In genomic region chr16:82031116-82032084, GRCh38 we compare ENCODE assay signal across 9 cellular contexts. TPM values are rescaled to one million over a fixed set of nuclear protein-coding genes. Genes with fewer than 3 reads are reported as not detected.
DNase-seq lines count a peak whose midpoint lies in the region; ATAC-seq, FAIRE-seq and TF ChIP-seq lines count a peak whose summit lies in the region.
"Had no signal": no experiment of that assay in that cellular context is flagged by ENCODE, and none has a peak within 500 bp of the region (broad histone marks: within the 10 kb centered on the region; RNA-seq: fewer than 3 reads in every experiment).

No MANE protein-coding gene starts in this region.

- H3K27ac ChIP-seq in GM12878 (ENCODE audit: control insufficient read depth, insufficient read depth) (no peak overlapping the region), mesendoderm (ENCODE audit: low read depth, low read length) (no peak overlapping the region)

- no peak overlapping the region for H2BK120ac ChIP-seq in mesendoderm (ENCODE audit: low read depth, low read length)

- no peak overlapping the region for H3K23ac ChIP-seq in mesendoderm (ENCODE audit: low read length)

- H3K4me1 ChIP-seq in GM12878 (ENCODE audit: control insufficient read depth, insufficient read depth, low read length) = no peaks in the 10 kb centered on the region
- no peaks in the 10 kb centered on the region for H3K4me1 ChIP-seq in mesendoderm (ENCODE audit: control insufficient read depth, low read depth, low read length)

- no peak overlapping the region for H3K56ac ChIP-seq in mesendoderm (ENCODE audit: low read length)

- H4K20me1 ChIP-seq in GM12878 (ENCODE audit: control insufficient read depth, insufficient read depth) = no peaks in the 10 kb centered on the region

- no peak overlapping the region for H3K4me2 ChIP-seq in GM12878 (ENCODE audit: control insufficient read depth, insufficient read depth)
- no peak overlapping the region for H3K4me2 ChIP-seq in mesendoderm (ENCODE audit: low read length)

- SMC1A ChIA-PET in GM12878 (lab: Charles Lee; ENCODE audit: uncharacterized antibody, unreplicated experiment) = no interaction called here

- no peaks in the 10 kb centered on the region for H3K79me1 ChIP-seq in mesendoderm (ENCODE audit: low read length)

- WGBS in GM12878 (ENCODE audit: insufficient coverage, insufficient replicate concordance, low lambda C conversion rate, missing lambda C conversion rate) = 38% methylated on average over 13 of the region's 13 CpGs
- no CpG with 5 or more reads among the region's 13 CpGs for WGBS in mesendoderm (ENCODE audit: extremely low coverage, insufficient coverage, low lambda C conversion rate)

- peaks cover 0 to 3% of the 10 kb centered on the region in 2 experiments; a peak in 2 of 4 replicates for H3K27me3 ChIP-seq in GM12878 (replicated peaks in 1 of 2; ENCODE audit: control insufficient read depth in 2 of 2, insufficient read depth in 2 of 2, low read length in 1 of 2)
- H3K27me3 ChIP-seq in mesendoderm (ENCODE audit: insufficient read depth, low read length, poor library complexity) = no peaks in the 10 kb centered on the region

- no peak overlapping the region for H2AFZ ChIP-seq in GM12878 (ENCODE audit: control insufficient read depth, low read depth, low read length)

- H3K9ac ChIP-seq in GM12878 (ENCODE audit: control insufficient read depth, insufficient read depth, low read length) (no peak overlapping the region), mesendoderm (ENCODE audit: low read length) (no peak overlapping the region)

- TF ChIP-seq EP300 in GM12878 (IDR thresholded peaks at IDR 0.05; ENCODE audit: borderline replicate concordance in 1 of 2, control insufficient read depth in 1 of 2, low read depth in 2 of 2, low read length in 2 of 2) = no peak

- H3K79me2 ChIP-seq in GM12878 (ENCODE audit: control insufficient read depth, insufficient read depth, low read length) (no peaks in the 10 kb centered on the region), mesendoderm (ENCODE audit: control insufficient read depth, insufficient read depth, low read length) (no peaks in the 10 kb centered on the region)

- H3K4ac ChIP-seq in mesendoderm (ENCODE audit: low read depth, low read length) = no peak overlapping the region

- no peaks in the 10 kb centered on the region for H3K36me3 ChIP-seq in GM12878 (ENCODE audit: control insufficient read depth in 2 of 2, insufficient read depth in 2 of 2, low read length in 1 of 2)
- no peaks in the 10 kb centered on the region for H3K36me3 ChIP-seq in mesendoderm (ENCODE audit: control insufficient read depth, insufficient read depth, low read length)

- DNase-seq in GM10248 (ENCODE audit: extremely low spot score) = peak; percentile 43
- peak; percentile 20 for DNase-seq in NAMALWA (ENCODE audit: low spot score)
- DNase-seq in GM12878 (ENCODE audit: low read depth, low spot score) = no peak
- peak; percentile 64 for DNase-seq in mesendoderm
- DNase-seq in effector CD8-positive, alpha-beta T cell (lab: John Stamatoyannopoulos, UW) = no peak
- DNase-seq in T-helper 1 cell = no peak

- RAD21 ChIA-PET in GM12878 (lab: Charles Lee; ENCODE audit: unreplicated experiment) = interaction anchor here (1.7 kb wide), 1 partner anchor 199 kb away, joined by 5 read pairs; no protein-coding TSS in a partner anchor

- no peak overlapping the region for H3K18ac ChIP-seq in mesendoderm (ENCODE audit: low read length)

- H2AK5ac ChIP-seq in mesendoderm (ENCODE audit: low read length) = no peak overlapping the region

- H2BK15ac ChIP-seq in mesendoderm (replicated peaks; ENCODE audit: low read depth) = no peak overlapping the region

- BruUV-seq in GM12878 (replicated peaks; lab: Mats Ljungman, UMichigan) = no TSS peak

- POLR2A ChIA-PET in GM10248 (lab: Yijun Ruan, JAX) (no interaction called here), GM12878 (lab: Charles Lee) (no interaction called here)

- H4K8ac ChIP-seq in mesendoderm (ENCODE audit: low read depth, low read length) = no peak overlapping the region

- CTCF ChIA-PET in GM10248 (lab: Yijun Ruan, JAX) (interaction anchor here (0.6 to 2.9 kb wide), 6 partner anchors 9 to 199 kb away, joined by 3 to 13 read pairs (median 3); no protein-coding TSS in a partner anchor), GM12878 (lab: Yijun Ruan, JAX) (interaction anchor here (0.6 to 1.6 kb wide), 3 partner anchors 16 to 652 kb away, joined by 3 to 4 read pairs (median 4); no protein-coding TSS in a partner anchor)

- ATAC-seq in GM12878 (no peak), HG03045 (IDR thresholded peaks at IDR 0.05; ENCODE audit: unreplicated experiment) (no peak), GM19397 (IDR thresholded peaks at IDR 0.05; ENCODE audit: unreplicated experiment) (no peak)

- intact Hi-C loops in GM12878 (cut with micrococcal nuclease; ENCODE audit: unreplicated experiment) = loop anchor here (1.0 kb wide), 1 partner anchor 199 kb away; no protein-coding TSS in a partner anchor

- no peak overlapping the region for H2BK5ac ChIP-seq in mesendoderm (ENCODE audit: low read length)

- no peak overlapping the region for H4K5ac ChIP-seq in mesendoderm (ENCODE audit: low read length)

- in situ Hi-C loops in GM12878 (cut with MboI) = no loop called here

- TF ChIP-seq RAD21 in GM12878 (IDR thresholded peaks at IDR 0.05; ENCODE audit: insufficient read depth, low read depth, low read length) = peak; percentile 50

- no peak for TF ChIP-seq POLR2A in GM12878 (IDR thresholded peaks at IDR 0.05; ENCODE audit: low read depth, low read length)

- H3K4me3 ChIP-seq in GM12878 (no peak overlapping the region), mesendoderm (ENCODE audit: low read length) (no peak overlapping the region)

- FAIRE-seq in GM12878 (lab: Jason Lieb, UNC) = peak; percentile 7

- TF ChIP-seq CTCF in GM10248 (IDR thresholded peaks at IDR 0.05; ENCODE audit: control extremely low read depth, extremely low read depth, low read depth, missing control alignments) (no peak), GM12878 (IDR thresholded peaks at IDR 0.05 in 2 of 3, conservative IDR thresholded peaks at IDR 0.05 in 1 of 3; ENCODE audit: control insufficient read depth in 2 of 3, extremely low read depth in 1 of 3, insufficient read depth in 1 of 3, low read depth in 3 of 3, low read length in 3 of 3) (peak; percentile 30 to 43 (median 41); a peak in 5 of 6 replicates)

- H3K9me3 ChIP-seq in GM12878 (replicated peaks; ENCODE audit: control insufficient read depth, insufficient read depth, low read length) = no peaks in the 10 kb centered on the region

TF ChIP-seq in GM12878, 131 proteins besides CTCF, POLR2A, EP300 and RAD21:
- no peak for TF ChIP-seq POLR2AphosphoS5 (IDR thresholded peaks at IDR 0.05; ENCODE audit: low read length)
- TF ChIP-seq SMC3 (IDR thresholded peaks at IDR 0.05; ENCODE audit: borderline replicate concordance, low read length) = peak; percentile 41; the same call in 1 of the 2 replicates

RNA-seq across cellular contexts. Expression of gene HSD17B2, which starts 3.7 kb away (rescaled TPM):
- total RNA-seq in GM12878 (2013; cell fraction: nucleolus; rRNA removed) = not detected in 2 replicates
- total RNA-seq in GM12878 (2014; rRNA removed) (not detected in 2 replicates), GM12878 (2014; rRNA removed; fragmentation: Illumina TruSeq; extraction: Trizol) (not detected in 2 replicates), GM12878 (2021) (not detected in 2 replicates)
- polyA plus RNA-seq in GM12878 (2011; ENCODE audit: low read depth) = not detected
- polyA plus RNA-seq in GM12878 (2011; rRNA removed) (0.03 TPM in 1 of 2 replicates, not detected in the other), GM12878 (2014; fragmentation: Illumina TruSeq; extraction: Trizol) (not detected in 2 replicates), GM12878 (2014; fragmentation: Nextera tagmentation; extraction: Ambion mirVana) (not detected), GM12878 (2014; rRNA removed) (not detected in 2 replicates), GM12878 (2016; fragmentation: Nextera tagmentation; extraction: Ambion mirVana) (not detected)
- polyA plus RNA-seq in GM12878 (2011; cell fraction: cytosol; rRNA removed) = not detected in 2 replicates
- 0.04 TPM in 1 of 2 replicates, not detected in the other for polyA plus RNA-seq in GM12878 (2011; cell fraction: nucleus; rRNA removed)
- not detected in 2 replicates for polyA plus RNA-seq in GM12878 (2012)
- polyA minus RNA-seq in GM12878 (2011; rRNA and poly(A)+ RNA removed) = not detected in 2 replicates
- polyA minus RNA-seq in GM12878 (2011; cell fraction: cytosol; rRNA and poly(A)+ RNA removed) = not detected in 2 replicates
- polyA minus RNA-seq in GM12878 (2011; cell fraction: nucleus; rRNA and poly(A)+ RNA removed) = not detected in 2 replicates
- polyA plus RNA-seq in mesendoderm (2013, experiment 1 of 2) = not detected
- not detected for polyA plus RNA-seq in mesendoderm (2013, experiment 2 of 2)
- total RNA-seq: activated CD8-positive, alpha-beta memory T cell treated with anti-CD3 and anti-CD28 coated beads for 36 hours had no signal

RNA-seq across cellular contexts. Expression of gene SDR42E1, which starts 20.1 kb away (rescaled TPM):
- total RNA-seq in GM12878 (2013; cell fraction: nucleolus; rRNA removed) = 2.7 and 3.2 TPM in 2 replicates
- total RNA-seq in GM12878 (2014; rRNA removed) = 1.4 and 2.2 TPM in 2 replicates
- total RNA-seq in GM12878 (2014; rRNA removed; fragmentation: Illumina TruSeq; extraction: Trizol) = 2.4 and 2.6 TPM in 2 replicates
- 2.6 and 3.2 TPM in 2 replicates for total RNA-seq in GM12878 (2021)
- polyA plus RNA-seq in GM12878 (2011; ENCODE audit: low read depth) = 1.1 TPM
- 2.0 and 2.7 TPM in 2 replicates for polyA plus RNA-seq in GM12878 (2011; rRNA removed)
- polyA plus RNA-seq in GM12878 (2011; cell fraction: cytosol; rRNA removed) = 1.0 and 1.6 TPM in 2 replicates
- 1.3 and 2.1 TPM in 2 replicates for polyA plus RNA-seq in GM12878 (2011; cell fraction: nucleus; rRNA removed)
- polyA plus RNA-seq in GM12878 (2012) = 2.0 and 2.2 TPM in 2 replicates
- polyA plus RNA-seq in GM12878 (2014; fragmentation: Illumina TruSeq; extraction: Trizol) = 1.4 and 3.8 TPM in 2 replicates
- 1 to 10 TPM; 2.0 TPM for polyA plus RNA-seq in GM12878 (2014; fragmentation: Nextera tagmentation; extraction: Ambion mirVana)
- polyA plus RNA-seq in GM12878 (2014; rRNA removed) = 2.0 and 3.2 TPM in 2 replicates
- 1 to 10 TPM; 3.8 to 5.5 TPM for polyA plus RNA-seq in GM12878 (2016; fragmentation: Nextera tagmentation; extraction: Ambion mirVana)
- polyA minus RNA-seq in GM12878 (2011; rRNA and poly(A)+ RNA removed) = 2.4 and 3.6 TPM in 2 replicates
- polyA minus RNA-seq in GM12878 (2011; cell fraction: cytosol; rRNA and poly(A)+ RNA removed) = 0.62 and 0.80 TPM in 2 replicates
- polyA minus RNA-seq in GM12878 (2011; cell fraction: nucleus; rRNA and poly(A)+ RNA removed) = 1.1 TPM in 2 replicates
- polyA plus RNA-seq in mesendoderm (2013, experiment 1 of 2) = 0.31 TPM
- polyA plus RNA-seq in mesendoderm (2013, experiment 2 of 2) = 0.50 TPM

Comparison
In these comparisons a context has a peak if more than half of its experiments do, and no peak if none do; other contexts are left out.
1. DNase-seq: peak in GM10248 (single experiment), NAMALWA (single experiment) and mesendoderm (single experiment); none in GM12878 (single experiment), effector CD8-positive, alpha-beta T cell (single experiment) and T-helper 1 cell (0 of 5).